In the genomic region with DNA sequence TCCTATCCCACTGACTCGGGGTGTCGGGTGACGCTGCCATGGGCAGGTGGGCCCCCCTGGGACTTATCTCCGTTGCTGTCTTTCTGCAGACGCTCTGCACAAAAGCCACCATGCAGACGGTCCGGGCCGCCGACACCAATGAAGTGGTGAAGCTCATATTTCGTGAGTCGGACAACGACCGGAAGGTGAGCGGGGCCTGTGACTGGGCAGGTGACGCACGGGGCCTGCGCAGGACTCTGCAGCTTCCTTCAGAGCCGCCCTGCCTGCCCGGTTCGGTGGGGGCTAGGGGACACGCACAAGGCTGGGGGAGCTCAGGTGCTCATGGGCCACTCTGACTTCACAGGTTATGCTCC, we compare ENCODE assay signal across 27 cellular contexts. TPM values are rescaled to one million over a fixed set of nuclear protein-coding genes. Genes with fewer than 3 reads are reported as not detected.
"Had no signal": no experiment of that assay in that cellular context is flagged by ENCODE, and none has a peak within 500 bp of the region (broad histone marks: within the 10 kb centered on the region; RNA-seq: fewer than 3 reads in every experiment).

No MANE protein-coding gene starts in this region.

- DNase-seq: effector CD4-positive, alpha-beta T cell; heart left ventricle; hippocampal formation; left colon; mammary epithelial cell; naive thymus-derived CD4-positive, alpha-beta T cell; spleen; stimulated activated CD4-positive, alpha-beta T cell treated with anti-CD3 and anti-CD28 coated beads, Interleukin-15, amount 100 ng/mL, for 24 hours; stimulated activated CD4-positive, alpha-beta T cell treated with anti-CD3 and anti-CD28 coated beads, Interleukin-1b, Interleukin-23, amount 100 ng/mL, for 48 hours; stimulated activated CD4-positive, alpha-beta T cell treated with anti-CD3 and anti-CD28 coated beads, Interleukin-4, amount 100 ng/mL, for 24 hours; tibial artery; uterus had no signal

- ATAC-seq: esophagus mucosa; heart left ventricle; left colon; naive thymus-derived CD4-positive, alpha-beta T cell; sciatic nerve; stimulated activated memory B cell treated with anti-CD40 and anti-IgM and Interleukin-4, amounts not matched to agents 10 μg/mL and 1 μg/mL and 100 μg/mL, for 72 hours had no signal

- H3K4me3 Mint-ChIP-seq: naive thymus-derived CD4-positive, alpha-beta T cell; stimulated activated memory B cell treated with anti-CD40 and anti-IgM and Interleukin-4, amounts not matched to agents 10 μg/mL and 1 μg/mL and 100 μg/mL, for 72 hours; stimulated activated naive CD8-positive, alpha-beta T cell treated with anti-CD3 and anti-CD28 coated beads, Interleukin-15, Interleukin-2, amounts not matched to agents 100 ng/mL and 50 ng/mL, for 24 hours had no signal

- H3K4me1 Mint-ChIP-seq: stimulated activated memory B cell treated with anti-CD40 and anti-IgM and Interleukin-4, amounts not matched to agents 10 μg/mL and 1 μg/mL and 100 μg/mL, for 72 hours had no signal

- H3K27ac Mint-ChIP-seq: naive thymus-derived CD4-positive, alpha-beta T cell; stimulated activated memory B cell treated with anti-CD40 and anti-IgM and Interleukin-4, amounts not matched to agents 10 μg/mL and 1 μg/mL and 100 μg/mL, for 72 hours; stimulated activated naive CD8-positive, alpha-beta T cell treated with anti-CD3 and anti-CD28 coated beads, Interleukin-15, Interleukin-2, amounts not matched to agents 100 ng/mL and 50 ng/mL, for 24 hours had no signal

- H3K9me3 Mint-ChIP-seq: stimulated activated memory B cell treated with anti-CD40 and anti-IgM and Interleukin-4, amounts not matched to agents 10 μg/mL and 1 μg/mL and 100 μg/mL, for 72 hours; stimulated activated naive CD8-positive, alpha-beta T cell treated with anti-CD3 and anti-CD28 coated beads, Interleukin-15, Interleukin-2, amounts not matched to agents 100 ng/mL and 50 ng/mL, for 24 hours had no signal

- H3K27me3 Mint-ChIP-seq: naive thymus-derived CD4-positive, alpha-beta T cell; stimulated activated memory B cell treated with anti-CD40 and anti-IgM and Interleukin-4, amounts not matched to agents 10 μg/mL and 1 μg/mL and 100 μg/mL, for 72 hours; stimulated activated naive CD8-positive, alpha-beta T cell treated with anti-CD3 and anti-CD28 coated beads, Interleukin-15, Interleukin-2, amounts not matched to agents 100 ng/mL and 50 ng/mL, for 24 hours had no signal

RNA-seq across cellular contexts. Expression of gene NKX6-2, which starts 36.5 kb away (rescaled TPM):
- total RNA-seq: dermis microvascular lymphatic vessel endothelial cell; fibroblast of lung; glomerular endothelial cell; heart left ventricle; left colon; lower leg skin; mammary epithelial cell; mesenteric fat pad; mononuclear cell; naive thymus-derived CD4-positive, alpha-beta T cell; osteocyte; pulmonary artery endothelial cell; skeletal muscle tissue; spleen; temporal lobe; upper lobe of left lung had no signal
